Comparison of ENCODE assay signal across 2 cellular contexts in the genomic region with DNA sequence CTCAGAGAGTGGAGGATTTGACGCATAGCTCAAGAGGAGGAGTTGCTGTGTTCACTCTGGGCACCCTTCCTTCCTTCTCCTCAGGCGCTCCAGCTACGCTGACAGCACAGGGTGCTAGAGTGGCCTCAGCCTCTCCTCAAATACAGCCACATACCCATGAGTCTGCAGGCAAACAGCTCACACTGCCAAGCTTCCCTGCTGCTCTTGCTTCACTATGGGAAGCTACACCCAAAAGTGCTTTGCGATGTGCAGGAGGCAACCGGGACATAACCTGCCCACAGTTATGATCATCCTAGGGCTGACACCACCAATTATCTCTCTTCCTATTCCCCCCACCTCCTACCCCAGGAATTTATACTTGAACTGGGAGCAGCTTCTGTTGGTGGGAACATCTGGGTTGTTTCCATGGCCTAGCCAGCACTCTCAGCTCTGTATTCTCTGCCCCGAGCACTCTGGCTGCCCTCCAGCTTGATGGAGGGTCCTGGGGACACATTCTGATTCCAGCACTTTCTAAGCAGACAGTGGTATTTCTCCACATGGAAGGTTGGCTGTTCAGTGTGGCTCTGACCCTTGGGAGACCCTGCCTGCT.
TF ChIP-seq lines count a peak whose summit lies in the region.

No MANE protein-coding gene starts in this region.

TF ChIP-seq in liver, 16 proteins besides CTCF, POLR2A, EP300 and RAD21:
- TF ChIP-seq REST (IDR thresholded peaks at IDR 0.05), result no peak
- TF ChIP-seq NR2F2 (IDR thresholded peaks at IDR 0.05), result peak; percentile 77
TF ChIP-seq in liver: peak in this region for 1.

TF ChIP-seq in HepG2, 621 proteins besides CTCF, POLR2A, EP300 and RAD21 (continued from another document):
- TF ChIP-seq AFF4 (CRISPR knock-in tag; IDR thresholded peaks at IDR 0.05), result no peak
